In the genomic region with DNA sequence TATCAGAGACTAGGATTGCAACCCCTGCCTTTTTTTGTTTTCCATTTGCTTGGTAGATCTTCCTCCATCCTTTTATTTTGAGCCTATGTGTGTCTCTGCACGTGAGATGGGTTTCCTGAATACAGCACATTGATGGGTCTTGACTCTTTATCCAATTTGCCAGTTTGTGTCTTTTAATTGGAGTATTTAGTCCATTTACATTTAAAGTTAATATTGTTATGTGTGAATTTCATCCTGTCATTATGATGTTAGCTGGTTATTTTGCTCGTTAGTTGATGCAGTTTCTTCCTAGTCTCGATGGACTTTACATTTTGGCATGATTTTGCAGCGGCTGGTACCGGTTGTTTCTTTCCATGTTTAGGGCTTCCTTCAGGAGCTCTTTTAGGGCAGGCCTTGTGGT, we compare ENCODE assay signal across 2 cellular contexts.
A peak's percentile ranks its signal among the peaks of the same experiment; 100 is the strongest.
DNase-seq lines count a peak whose midpoint lies in the region; ATAC-seq, FAIRE-seq and TF ChIP-seq lines count a peak whose summit lies in the region.
"Not testable (repeated sequence)": the region's sequence is repeated elsewhere in the genome, so short reads cannot be mapped to it uniquely, and the experiment has no call there.

No MANE protein-coding gene starts in this region.

- not testable (repeated sequence) for H3K36me3 ChIP-seq in K562 (ENCODE audit: control insufficient read depth, insufficient read depth, low read length); mesenchymal stem cell (ENCODE audit: control insufficient read depth in 1 of 2, insufficient read depth in 2 of 2, low read depth in 1 of 2, low read length in 2 of 2)

- not testable (repeated sequence) for H2AFZ ChIP-seq in K562 (ENCODE audit: low read depth, low read length); mesenchymal stem cell (ENCODE audit: low read depth, low read length)

- not testable (repeated sequence) for H3K14ac ChIP-seq in mesenchymal stem cell (ENCODE audit: low read length in 2 of 2)

- not testable (repeated sequence) for H3K4me2 ChIP-seq in K562 (ENCODE audit: insufficient read depth, low read length); mesenchymal stem cell (ENCODE audit: low read length, poor library complexity, severe bottlenecking)

- not testable (repeated sequence) for TF ChIP-seq EP300 in K562 (IDR thresholded peaks at IDR 0.05; ENCODE audit: low read length)

- CTCF ChIA-PET in K562 (lab: Yijun Ruan, JAX; ENCODE audit: low intra/inter-chr PET ratio), result not testable (repeated sequence)

- peak overlapping the region; percentile 73 for H2BK5ac ChIP-seq in mesenchymal stem cell (ENCODE audit: low read depth, low read length, poor library complexity, severe bottlenecking)

- H3K18ac ChIP-seq in mesenchymal stem cell (ENCODE audit: low read depth in 1 of 2, low read length in 2 of 2), result not testable (repeated sequence)

- not testable (repeated sequence) for H2BK15ac ChIP-seq in mesenchymal stem cell (ENCODE audit: low read depth, poor library complexity, severe bottlenecking)

- TF ChIP-seq RAD21 in K562 (CRISPR knock-in tag; conservative IDR thresholded peaks at IDR 0.05 in 1 of 2, IDR thresholded peaks at IDR 0.05 in 1 of 2), result not testable (repeated sequence)

- not testable (repeated sequence) for H3K23ac ChIP-seq in mesenchymal stem cell (ENCODE audit: low read length in 2 of 2)

- H3K27ac ChIP-seq in K562 (ENCODE audit: extremely low read depth, low read depth, low read length); mesenchymal stem cell (ENCODE audit: low read length, poor library complexity, severe bottlenecking): not testable (repeated sequence)

- not testable (repeated sequence) for H3K9me1 ChIP-seq in K562 (ENCODE audit: control insufficient read depth, insufficient read depth, low read length)

- H3K79me1 ChIP-seq in mesenchymal stem cell (replicated peaks; ENCODE audit: low read length, poor library complexity, severe bottlenecking), result not testable (repeated sequence)

- not testable (repeated sequence) for H3K9me3 ChIP-seq in K562 (replicated peaks; ENCODE audit: control insufficient read depth, insufficient read depth, low read depth, low read length); mesenchymal stem cell (ENCODE audit: control insufficient read depth, low read length)

- FAIRE-seq in K562 (lab: Jason Lieb, UNC), result not testable (repeated sequence)

- not testable (repeated sequence) for H4K20me1 ChIP-seq in K562 (replicated peaks; ENCODE audit: control insufficient read depth, insufficient read depth, low read length)

- H2AK5ac ChIP-seq in mesenchymal stem cell (ENCODE audit: low read length, severe bottlenecking), result not testable (repeated sequence)

- TF ChIP-seq CTCF in K562 (IDR thresholded peaks at IDR 0.05 in 2 of 3, conservative IDR thresholded peaks at IDR 0.05 in 1 of 3; ENCODE audit: insufficient read depth in 2 of 3, low read depth in 1 of 3, low read length in 3 of 3), result not testable (repeated sequence)

- WGBS in K562 (ENCODE audit: insufficient coverage, low coverage, missing lambda C conversion rate), result 62% methylated on average over 4 of the region's 5 CpGs
- 83% methylated on average over 3 of the region's 5 CpGs for WGBS in mesenchymal stem cell

- not testable (repeated sequence) for H4K8ac ChIP-seq in mesenchymal stem cell (ENCODE audit: low read length)

- intact Hi-C loops in K562 (cut with micrococcal nuclease), result not testable (repeated sequence)

- not testable (repeated sequence) for H4K91ac ChIP-seq in mesenchymal stem cell (ENCODE audit: low read length)

- H3K9ac ChIP-seq in K562 (ENCODE audit: insufficient read depth in 1 of 2, low read depth in 2 of 2, low read length in 2 of 2); mesenchymal stem cell (ENCODE audit: low read length): not testable (repeated sequence)

- in situ Hi-C loops in K562 (cut with MboI), result not testable (repeated sequence)

- not testable (repeated sequence) for H3K4ac ChIP-seq in mesenchymal stem cell (ENCODE audit: low read depth in 1 of 2, low read length in 2 of 2)

- not testable (repeated sequence) for H3K27me3 ChIP-seq in K562 (ENCODE audit: control insufficient read depth in 2 of 2, insufficient read depth in 2 of 2, low read length in 2 of 2); mesenchymal stem cell (ENCODE audit: control insufficient read depth in 1 of 2, insufficient read depth in 1 of 2, low read length in 2 of 2)

- POLR2A ChIA-PET in K562 (lab: Yijun Ruan, JAX), result not testable (repeated sequence)

- not testable (repeated sequence) for H3K4me1 ChIP-seq in K562 (replicated peaks in 1 of 2; ENCODE audit: control insufficient read depth in 2 of 2, insufficient read depth in 2 of 2, low read length in 2 of 2); mesenchymal stem cell (ENCODE audit: control insufficient read depth, insufficient read depth, low read depth, low read length)

- TF ChIP-seq POLR2A in K562 (conservative IDR thresholded peaks at IDR 0.05), result not testable (repeated sequence)

- peaks cover 15% of the 10 kb centered on the region for H3K79me2 ChIP-seq in K562 (ENCODE audit: control insufficient read depth, insufficient read depth, low read length)

- not testable (repeated sequence) for ATAC-seq in K562

- not testable (repeated sequence) for H2BK12ac ChIP-seq in mesenchymal stem cell (ENCODE audit: low read length in 2 of 2)

- not testable (repeated sequence) for H3K4me3 ChIP-seq in K562; mesenchymal stem cell (ENCODE audit: insufficient read depth in 1 of 2, low read depth in 1 of 2, low read length in 2 of 2)

- not testable (repeated sequence) for DNase-seq in K562 (ENCODE audit: extremely low read depth in 1 of 4, low spot score in 3 of 4); mesenchymal stem cell

- not testable (repeated sequence) for BruUV-seq in K562 (replicated peaks; lab: Mats Ljungman, UMichigan)

- H2BK120ac ChIP-seq in mesenchymal stem cell (ENCODE audit: low read depth, low read length), result not testable (repeated sequence)

TF ChIP-seq in K562, 482 proteins besides CTCF, POLR2A, EP300 and RAD21:
- TF ChIP-seq ZNF354B (CRISPR knock-in tag; IDR thresholded peaks at IDR 0.05) (peak; percentile 5; the same call in 1 of the 2 replicates), ZNF507 (tag; conservative IDR thresholded peaks at IDR 0.05) (peak; percentile 91)
TF ChIP-seq in K562: peak in this region for 2; not testable (repeated sequence) for 480.
